In genomic region chr1:43830802-43831201, GRCh38 we compare ENCODE assay signal across 1 cellular context.
TF ChIP-seq lines count a peak whose summit lies in the region.

No MANE protein-coding gene starts in this region.

TF ChIP-seq in WTC11, 78 proteins besides CTCF, POLR2A, EP300 and RAD21 (continued from another document):
- TF ChIP-seq FOXP4 (CRISPR knock-in tag; IDR thresholded peaks at IDR 0.05): no peak
- no peak for TF ChIP-seq TCF7 (CRISPR knock-in tag; IDR thresholded peaks at IDR 0.05; ENCODE audit: low read depth)
- TF ChIP-seq RELA (CRISPR knock-in tag; IDR thresholded peaks at IDR 0.05; ENCODE audit: borderline replicate concordance): no peak
- no peak for TF ChIP-seq ATF2 (CRISPR knock-in tag; IDR thresholded peaks at IDR 0.05; ENCODE audit: borderline replicate concordance, low read depth)
- no peak for TF ChIP-seq CREM (CRISPR knock-in tag; IDR thresholded peaks at IDR 0.05)
- TF ChIP-seq ZNF232 (CRISPR knock-in tag; IDR thresholded peaks at IDR 0.05): no peak
- TF ChIP-seq MYBL2 (CRISPR knock-in tag; IDR thresholded peaks at IDR 0.05): no peak
- TF ChIP-seq CDX4 (CRISPR knock-in tag; IDR thresholded peaks at IDR 0.05; ENCODE audit: borderline replicate concordance): no peak
- TF ChIP-seq ZNF416 (CRISPR knock-in tag; IDR thresholded peaks at IDR 0.05): no peak
- TF ChIP-seq ZNF423 (CRISPR knock-in tag; IDR thresholded peaks at IDR 0.05): no peak
- no peak for TF ChIP-seq JUN (CRISPR knock-in tag; IDR thresholded peaks at IDR 0.05)
- no peak for TF ChIP-seq PRRX2 (CRISPR knock-in tag; IDR thresholded peaks at IDR 0.05)
- no peak for TF ChIP-seq HMGXB4 (CRISPR knock-in tag; IDR thresholded peaks at IDR 0.05)
- no peak for TF ChIP-seq ZNF121 (CRISPR knock-in tag; IDR thresholded peaks at IDR 0.05)
- TF ChIP-seq ZNF532 (CRISPR knock-in tag; IDR thresholded peaks at IDR 0.05; ENCODE audit: borderline replicate concordance): no peak
- TF ChIP-seq ZNF425 (CRISPR knock-in tag; conservative IDR thresholded peaks at IDR 0.05): no peak
